25 cellular contexts compared by ENCODE assay signal in the genomic region with DNA sequence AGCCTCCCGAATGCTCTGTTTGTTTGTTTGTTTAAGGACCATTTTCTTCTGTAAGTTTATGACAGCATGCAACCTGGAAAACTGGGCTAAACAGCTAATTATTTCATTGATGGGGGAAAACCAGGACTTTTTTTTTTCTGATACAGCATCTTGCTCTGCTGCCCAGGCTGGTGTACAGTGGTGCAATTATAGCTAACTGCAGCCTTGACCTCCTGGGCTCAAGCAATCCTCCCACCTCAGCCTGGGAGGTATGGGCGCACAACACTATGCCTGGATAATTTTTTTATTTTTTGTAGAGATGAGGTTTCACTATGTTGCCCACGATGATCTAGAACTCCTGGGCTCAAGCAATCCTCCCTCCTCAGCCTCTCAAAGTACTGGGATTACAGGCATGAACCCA.
"Had no signal": no experiment of that assay in that cellular context is flagged by ENCODE, and none has a peak within 500 bp of the region (broad histone marks: within the 10 kb centered on the region; RNA-seq: fewer than 3 reads in every experiment).

No MANE protein-coding gene starts in this region.

- H3K9me3 ChIP-seq: Peyer's patch, SJCRH30, SK-N-SH had no signal

- H3K4me2 ChIP-seq: SK-N-SH had no signal

- H3K4me3 ChIP-seq: cardiac muscle cell, Peyer's patch, SJCRH30 had no signal

- H3K27me3 Mint-ChIP-seq: activated B cell treated with CpG ODN at 0.5 μM for 24 hours; activated CD4-positive, alpha-beta T cell treated with anti-CD3 and anti-CD28 coated beads, Interleukin-2, amount 10 ng/mL, durations not matched to agents 24 days and 14 days; activated CD8-positive, alpha-beta memory T cell treated with anti-CD3 and anti-CD28 coated beads, Interleukin-2, amount 10 ng/mL, durations not matched to agents 7 days and 5 days; activated naive CD8-positive, alpha-beta T cell treated with anti-CD3 and anti-CD28 coated beads for 36 hours; activated T-cell treated with anti-CD3 and anti-CD28 coated beads, Interleukin-2, amount 50 U/mL, for 24 hours had no signal

- H3K4me3 Mint-ChIP-seq: activated B cell treated with CpG ODN at 0.5 μM for 24 hours; activated CD4-positive, alpha-beta T cell treated with anti-CD3 and anti-CD28 coated beads, Interleukin-2, amount 10 ng/mL, durations not matched to agents 24 days and 14 days; activated CD8-positive, alpha-beta memory T cell treated with anti-CD3 and anti-CD28 coated beads, Interleukin-2, amount 10 ng/mL, durations not matched to agents 7 days and 5 days; activated naive CD8-positive, alpha-beta T cell treated with anti-CD3 and anti-CD28 coated beads for 36 hours; activated T-cell treated with anti-CD3 and anti-CD28 coated beads, Interleukin-2, amount 50 U/mL, for 24 hours had no signal

- H3K9me3 Mint-ChIP-seq: activated B cell treated with CpG ODN at 0.5 μM for 24 hours; activated CD4-positive, alpha-beta T cell treated with anti-CD3 and anti-CD28 coated beads, Interleukin-2, amount 10 ng/mL, durations not matched to agents 24 days and 14 days; activated naive CD8-positive, alpha-beta T cell treated with anti-CD3 and anti-CD28 coated beads for 36 hours; activated T-cell treated with anti-CD3 and anti-CD28 coated beads, Interleukin-2, amount 50 U/mL, for 24 hours had no signal

- ATAC-seq: activated CD8-positive, alpha-beta memory T cell treated with anti-CD3 and anti-CD28 coated beads, Interleukin-2, amount 10 ng/mL, durations not matched to agents 7 days and 5 days had no signal

- H3K36me3 ChIP-seq: brain microvascular endothelial cell had no signal

- H3K27ac ChIP-seq: brain microvascular endothelial cell, cardiac muscle cell, KMS-11, Peyer's patch, RWPE1, SJCRH30 had no signal

- DNase-seq: activated B cell treated with CpG ODN at 0.5 μM for 24 hours; activated CD4-positive, alpha-beta T cell treated with anti-CD3 and anti-CD28 coated beads for 1 hour; activated CD4-positive, alpha-beta T cell treated with anti-CD3 and anti-CD28 coated beads, Interleukin-2, amount 10 ng/mL, durations not matched to agents 24 days and 14 days; activated CD4-positive, alpha-beta T cell treated with anti-CD3 and anti-CD28 coated beads, Interleukin-2, amount 50 U/mL, for 48 hours; activated CD8-positive, alpha-beta memory T cell treated with anti-CD3 and anti-CD28 coated beads, Interleukin-2, amount 10 ng/mL, durations not matched to agents 7 days and 5 days; activated effector memory CD4-positive, alpha-beta T cell treated with anti-CD3 and anti-CD28 coated beads, Interleukin-2, amount 50 U/mL, for 16 hours; activated naive CD4-positive, alpha-beta T cell treated with Interleukin-2 at 50 U/mL for 16 hours; activated naive CD8-positive, alpha-beta T cell treated with anti-CD3 and anti-CD28 coated beads for 36 hours; activated T-cell treated with anti-CD3 and anti-CD28 coated beads, Interleukin-2, amount 50 U/mL, for 24 hours; brain microvascular endothelial cell; MV-4-11; NCI-H1092 treated with DMSO at 0.1 percent for 48 hours; NCI-H1417 treated with DMSO at 0.1 percent for 48 hours; NCI-H187 treated with DMSO at 0.1 percent for 48 hours; NCI-H2081 treated with DMSO at 0.1 percent for 48 hours; NCI-H226; NCI-H510A; Peyer's patch; Right ventricle myocardium superior; SJCRH30; SK-N-SH; SW 1271 had no signal

- H3K27me3 ChIP-seq: brain microvascular endothelial cell, cardiac muscle cell, Peyer's patch, SJCRH30 had no signal

- H3K27ac Mint-ChIP-seq: activated B cell treated with CpG ODN at 0.5 μM for 24 hours; activated CD4-positive, alpha-beta T cell treated with anti-CD3 and anti-CD28 coated beads, Interleukin-2, amount 10 ng/mL, durations not matched to agents 24 days and 14 days; activated CD8-positive, alpha-beta memory T cell treated with anti-CD3 and anti-CD28 coated beads, Interleukin-2, amount 10 ng/mL, durations not matched to agents 7 days and 5 days; activated naive CD8-positive, alpha-beta T cell treated with anti-CD3 and anti-CD28 coated beads for 36 hours; activated T-cell treated with anti-CD3 and anti-CD28 coated beads, Interleukin-2, amount 50 U/mL, for 24 hours had no signal

- H3K4me1 ChIP-seq: SJCRH30 had no signal

- H3K9ac ChIP-seq: KMS-11, SK-N-SH had no signal
